ENCODE assay signal across 16 cellular contexts in the genomic region with DNA sequence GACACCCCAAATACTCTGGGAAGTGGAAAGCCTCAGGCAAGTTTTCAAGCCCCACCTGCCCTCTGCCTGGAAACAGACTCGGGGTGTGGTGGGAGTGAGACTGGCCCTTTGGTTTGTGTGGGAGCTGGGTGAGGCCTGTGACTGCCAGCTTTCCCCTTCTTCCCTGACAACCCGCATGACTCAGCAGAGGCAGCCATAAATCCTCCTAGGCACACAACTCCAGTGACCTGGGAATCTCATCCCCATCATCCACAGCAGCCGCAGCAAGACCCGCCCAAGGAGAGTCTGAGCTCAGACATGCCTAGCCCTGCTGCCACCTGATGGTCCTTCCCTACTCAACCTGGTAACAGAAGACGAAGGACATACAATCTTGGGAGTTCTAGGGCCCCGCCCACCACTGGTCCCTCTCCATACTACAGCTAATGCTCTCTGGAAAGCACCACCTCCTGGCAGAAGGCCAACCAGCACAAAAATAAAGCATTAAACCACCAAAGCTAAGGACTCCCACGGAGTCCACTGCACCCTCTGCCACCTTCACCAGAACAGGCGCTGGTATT. TPM values are rescaled to one million over a fixed set of nuclear protein-coding genes. Genes with fewer than 3 reads are reported as not detected.
A peak's percentile ranks its signal among the peaks of the same experiment; 100 is the strongest.
DNase-seq lines count a peak whose midpoint lies in the region; ATAC-seq and TF ChIP-seq lines count a peak whose summit lies in the region.
"Had no signal": no experiment of that assay in that cellular context is flagged by ENCODE, and none has a peak within 500 bp of the region (broad histone marks: within the 10 kb centered on the region; RNA-seq: fewer than 3 reads in every experiment).

No MANE protein-coding gene starts in this region.

- CTCF ChIA-PET in activated CD8-positive, alpha-beta T cell treated with anti-CD3 and anti-CD28 coated beads, Interleukin-2, amount 10 ng/mL, durations not matched to agents 7 days and 5 days (lab: Charles Lee), result interaction anchor here (1.1 kb wide), 1 partner anchor 976 kb away, joined by 3 read pairs; no protein-coding TSS in a partner anchor

- TF ChIP-seq CTCF in RWPE2 (IDR thresholded peaks at IDR 0.05; ENCODE audit: poor library complexity, severe bottlenecking), result peak; percentile 29
- no peak for TF ChIP-seq CTCF in glutamatergic neuron (IDR thresholded peaks at IDR 0.05; ENCODE audit: partially characterized antibody, unreplicated experiment)
- no peak for TF ChIP-seq CTCF in suprapubic skin (IDR thresholded peaks at IDR 0.05)

- peaks cover 7% of the 10 kb centered on the region for H3K36me3 Mint-ChIP-seq in glutamatergic neuron (ENCODE audit: unreplicated experiment)
- H3K36me3 Mint-ChIP-seq in activated CD8-positive, alpha-beta T cell treated with anti-CD3 and anti-CD28 coated beads, Interleukin-2, amount 10 ng/mL, durations not matched to agents 7 days and 5 days (ENCODE audit: low read depth), result no peaks in the 10 kb centered on the region
- H3K36me3 Mint-ChIP-seq: natural killer cell had no signal

- peaks cover 12% of the 10 kb centered on the region for H3K9me3 Mint-ChIP-seq in glutamatergic neuron (ENCODE audit: unreplicated experiment)
- H3K9me3 Mint-ChIP-seq in activated CD8-positive, alpha-beta T cell treated with anti-CD3 and anti-CD28 coated beads, Interleukin-2, amount 10 ng/mL, durations not matched to agents 7 days and 5 days (ENCODE audit: insufficient read depth), result no peaks in the 10 kb centered on the region
- H3K9me3 Mint-ChIP-seq: activated naive CD4-positive, alpha-beta T cell treated with anti-CD3 and anti-CD28 coated beads, Interleukin-2, amount 50 U/mL, for 24 hours; natural killer cell; T-cell had no signal

- peaks cover 2% of the 10 kb centered on the region for H3K27me3 Mint-ChIP-seq in glutamatergic neuron (ENCODE audit: unreplicated experiment)
- no peaks in the 10 kb centered on the region for H3K27me3 Mint-ChIP-seq in activated CD8-positive, alpha-beta T cell treated with anti-CD3 and anti-CD28 coated beads, Interleukin-2, amount 10 ng/mL, durations not matched to agents 7 days and 5 days (ENCODE audit: low read depth)
- H3K27me3 Mint-ChIP-seq: activated naive CD4-positive, alpha-beta T cell treated with anti-CD3 and anti-CD28 coated beads, Interleukin-2, amount 50 U/mL, for 24 hours; T-cell had no signal

- H3K27ac ChIP-seq in RWPE2 (ENCODE audit: poor library complexity, severe bottlenecking) (peak overlapping the region; percentile 70), suprapubic skin (peak overlapping the region; percentile 65)
- H3K27ac ChIP-seq: 22Rv1, thoracic aorta had no signal

- peak overlapping the region; percentile 76 for H3K27ac Mint-ChIP-seq in glutamatergic neuron (ENCODE audit: unreplicated experiment)
- no peak overlapping the region for H3K27ac Mint-ChIP-seq in activated CD8-positive, alpha-beta T cell treated with anti-CD3 and anti-CD28 coated beads, Interleukin-2, amount 10 ng/mL, durations not matched to agents 7 days and 5 days
- H3K27ac Mint-ChIP-seq: activated naive CD4-positive, alpha-beta T cell treated with anti-CD3 and anti-CD28 coated beads, Interleukin-2, amount 50 U/mL, for 24 hours; natural killer cell; T-cell had no signal

- no peak for TF ChIP-seq EP300 in suprapubic skin (IDR thresholded peaks at IDR 0.05)

- no peak for TF ChIP-seq POLR2A in suprapubic skin (IDR thresholded peaks at IDR 0.05)

- H3K9me3 ChIP-seq in RWPE2 (ENCODE audit: severe bottlenecking) (no peaks in the 10 kb centered on the region), suprapubic skin (no peaks in the 10 kb centered on the region)
- H3K9me3 ChIP-seq: thoracic aorta had no signal

- no peak overlapping the region for H3K4me3 ChIP-seq in RWPE2 (ENCODE audit: severe bottlenecking)
- no peak overlapping the region for H3K4me3 ChIP-seq in suprapubic skin
- H3K4me3 ChIP-seq: thoracic aorta had no signal

- H3K4me1 ChIP-seq in RWPE2 (ENCODE audit: insufficient read depth, poor library complexity, severe bottlenecking) (peaks cover 27% of the 10 kb centered on the region), suprapubic skin (peaks cover 12% of the 10 kb centered on the region)

- H3K4me3 Mint-ChIP-seq in glutamatergic neuron (ENCODE audit: unreplicated experiment), result no peak overlapping the region
- H3K4me3 Mint-ChIP-seq in activated CD8-positive, alpha-beta T cell treated with anti-CD3 and anti-CD28 coated beads, Interleukin-2, amount 10 ng/mL, durations not matched to agents 7 days and 5 days, result no peak overlapping the region
- H3K4me3 Mint-ChIP-seq: activated naive CD4-positive, alpha-beta T cell treated with anti-CD3 and anti-CD28 coated beads, Interleukin-2, amount 50 U/mL, for 24 hours; natural killer cell; T-cell had no signal

- no peaks in the 10 kb centered on the region for H3K27me3 ChIP-seq in RWPE2 (ENCODE audit: insufficient read depth, poor library complexity, severe bottlenecking)
- H3K27me3 ChIP-seq in suprapubic skin, result no peaks in the 10 kb centered on the region

- intact Hi-C loops in Right ventricle myocardium inferior (cut with DNase I), result no loop called here

- peaks cover 34% of the 10 kb centered on the region for H3K4me1 Mint-ChIP-seq in glutamatergic neuron (ENCODE audit: low read depth, unreplicated experiment)
- peaks cover 5% of the 10 kb centered on the region for H3K4me1 Mint-ChIP-seq in activated CD8-positive, alpha-beta T cell treated with anti-CD3 and anti-CD28 coated beads, Interleukin-2, amount 10 ng/mL, durations not matched to agents 7 days and 5 days (ENCODE audit: low read depth)

- ATAC-seq in RWPE2 (ENCODE audit: low read depth), result peak; percentile 86
- ATAC-seq in activated CD8-positive, alpha-beta T cell treated with anti-CD3 and anti-CD28 coated beads, Interleukin-2, amount 10 ng/mL, durations not matched to agents 7 days and 5 days, result no peak
- no peak for ATAC-seq in Right ventricle myocardium inferior
- ATAC-seq: natural killer cell, sciatic nerve, T-cell had no signal

- 58% methylated on average over 4 of the region's 8 CpGs for WGBS in suprapubic skin

- no peaks in the 10 kb centered on the region for H3K36me3 ChIP-seq in RWPE2 (ENCODE audit: low read depth)
- no peaks in the 10 kb centered on the region for H3K36me3 ChIP-seq in suprapubic skin
- H3K36me3 ChIP-seq: thoracic aorta had no signal

- POLR2A ChIA-PET in activated CD8-positive, alpha-beta T cell treated with anti-CD3 and anti-CD28 coated beads, Interleukin-2, amount 10 ng/mL, durations not matched to agents 7 days and 5 days (lab: Charles Lee), result no interaction called here

- DNase-seq in DMS 273 (lab: John Stamatoyannopoulos, UW; ENCODE audit: unreplicated experiment) (peak; percentile 4), DMS 273 treated with DMSO at 0.1 percent for 48 hours (lab: John Stamatoyannopoulos, UW) (no peak), RWPE2 (ENCODE audit: low spot score) (peak; percentile 91), glutamatergic neuron (no peak), suprapubic skin (ENCODE audit: low spot score in 2 of 2) (no peak), Right ventricle myocardium inferior (ENCODE audit: missing footprints) (no peak), cerebellar nuclear complex (lab: John Stamatoyannopoulos, UW) (no peak)
- no peak for DNase-seq in activated CD8-positive, alpha-beta T cell treated with anti-CD3 and anti-CD28 coated beads, Interleukin-2, amount 10 ng/mL, durations not matched to agents 7 days and 5 days
- DNase-seq: H7, natural killer cell, NCI-H1436 treated with DMSO at 0.1 percent for 48 hours, T-cell had no signal

RNA-seq across cellular contexts. Expression of a gene that starts 30.7 kb away (rescaled TPM):
- total RNA-seq in glutamatergic neuron (ENCODE audit: unreplicated experiment) (24.5 TPM), suprapubic skin (10 to 100 TPM; 34.3 to 66.3 (median 47.2) TPM), Right ventricle myocardium inferior (171 TPM)
- 10 to 100 TPM; 13.8 to 16.3 TPM for total RNA-seq in activated CD8-positive, alpha-beta T cell treated with anti-CD3 and anti-CD28 coated beads, Interleukin-2, amount 10 ng/mL, durations not matched to agents 7 days and 5 days

Comparison
In these comparisons a context has a peak if more than half of its experiments do, and no peak if none do; other contexts are left out.
1. DNase-seq: peak in DMS 273 (single experiment) and RWPE2 (single experiment); none in DMS 273 treated with DMSO at 0.1 percent for 48 hours (single experiment), glutamatergic neuron (single experiment), suprapubic skin (0 of 2), activated CD8-positive, alpha-beta T cell treated with anti-CD3 and anti-CD28 coated beads, Interleukin-2, amount 10 ng/mL, durations not matched to agents 7 days and 5 days (single experiment), Right ventricle myocardium inferior (single experiment) and cerebellar nuclear complex (0 of 2).